In the genomic region with DNA sequence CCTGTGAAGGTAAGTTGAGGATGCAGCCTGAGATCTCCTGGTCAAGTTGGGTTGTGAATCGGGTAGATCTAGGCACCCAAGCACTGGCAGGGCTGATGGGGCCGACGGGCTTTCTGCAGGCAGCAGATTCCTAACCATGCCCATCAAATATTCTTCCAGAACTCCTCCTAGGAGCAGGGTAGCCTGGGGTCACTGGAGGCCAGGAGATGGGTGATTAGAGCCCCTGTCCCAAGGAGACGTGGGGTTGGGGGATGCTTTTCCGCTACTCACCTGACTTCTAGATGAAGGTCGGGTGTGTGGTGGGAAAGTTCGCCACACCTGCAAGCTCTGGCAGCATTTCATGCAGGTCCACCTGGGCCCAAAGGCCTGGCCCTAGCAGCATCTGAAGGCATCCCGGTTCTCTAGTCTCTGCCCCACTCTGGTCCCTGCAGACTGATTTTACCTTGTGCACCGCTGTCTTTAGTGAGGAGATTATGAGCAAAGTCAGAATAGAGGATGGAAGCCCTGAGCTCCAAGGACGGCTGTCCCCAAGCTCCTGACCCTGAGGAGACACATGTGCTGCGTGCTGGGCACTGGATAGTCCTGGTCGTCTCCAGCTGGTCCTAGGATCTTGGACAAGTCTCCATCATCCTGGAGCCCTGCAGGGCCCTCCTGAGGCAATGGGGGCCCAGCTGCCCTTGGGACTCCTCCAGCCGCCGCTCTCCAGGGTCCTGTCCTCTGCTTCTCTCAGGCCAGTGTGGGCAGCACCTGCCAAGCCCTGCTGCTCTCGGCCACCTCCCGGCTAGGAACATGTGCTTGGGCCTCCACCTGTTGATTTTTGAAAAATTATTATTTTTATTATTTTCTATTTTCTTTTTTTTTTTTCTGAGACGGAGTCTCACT, we compare ENCODE assay signal across 23 cellular contexts. TPM values are rescaled to one million over a fixed set of nuclear protein-coding genes. Genes with fewer than 3 reads are reported as not detected.
A peak's percentile ranks its signal among the peaks of the same experiment; 100 is the strongest.
DNase-seq lines count a peak whose midpoint lies in the region; ATAC-seq and TF ChIP-seq lines count a peak whose summit lies in the region.
"Had no signal": no experiment of that assay in that cellular context is flagged by ENCODE, and none has a peak within 500 bp of the region (broad histone marks: within the 10 kb centered on the region; RNA-seq: fewer than 3 reads in every experiment).

No MANE protein-coding gene starts in this region.

- H3K36me3 Mint-ChIP-seq in T-helper 2 cell treated with Interferon-gamma antibody and Interleukin-4, amounts not matched to agents 5 μg/mL and 100 μg/mL, for 36 hours (ENCODE audit: low read depth) = no peaks in the 10 kb centered on the region
- peaks cover 7% of the 10 kb centered on the region for H3K36me3 Mint-ChIP-seq in activated CD8-positive, alpha-beta memory T cell treated with anti-CD3 and anti-CD28 coated beads, Interleukin-2, amount 10 ng/mL, durations not matched to agents 7 days and 5 days
- no peaks in the 10 kb centered on the region for H3K36me3 Mint-ChIP-seq in osteocyte (ENCODE audit: unreplicated experiment)
- H3K36me3 Mint-ChIP-seq in activated naive CD8-positive, alpha-beta T cell treated with anti-CD3 and anti-CD28 coated beads for 36 hours = peaks cover 6% of the 10 kb centered on the region

- H3K27ac Mint-ChIP-seq in T-helper 2 cell treated with Interferon-gamma antibody and Interleukin-4, amounts not matched to agents 5 μg/mL and 100 μg/mL, for 36 hours = no peak overlapping the region
- H3K27ac Mint-ChIP-seq in activated CD8-positive, alpha-beta memory T cell treated with anti-CD3 and anti-CD28 coated beads, Interleukin-2, amount 10 ng/mL, durations not matched to agents 7 days and 5 days = no peak overlapping the region
- no peak overlapping the region for H3K27ac Mint-ChIP-seq in osteocyte (ENCODE audit: unreplicated experiment)
- no peak overlapping the region for H3K27ac Mint-ChIP-seq in activated naive CD8-positive, alpha-beta T cell treated with anti-CD3 and anti-CD28 coated beads for 36 hours
- H3K27ac Mint-ChIP-seq: activated CD4-positive, alpha-beta T cell treated with anti-CD3 and anti-CD28 coated beads, Interleukin-2, amount 10 ng/mL, durations not matched to agents 24 days and 14 days; T-helper 1 cell treated with Interleukin-12 subunit alpha and Interleukin-12 subunit beta and Interleukin-4 antibody, amounts not matched to agents 30 μg/mL and 1 μg/mL, for 36 hours had no signal

- CTCF ChIA-PET in activated CD8-positive, alpha-beta memory T cell treated with anti-CD3 and anti-CD28 coated beads, Interleukin-2, amount 10 ng/mL, durations not matched to agents 7 days and 5 days (lab: Charles Lee) = no interaction called here

- H3K9me3 Mint-ChIP-seq in T-helper 2 cell treated with Interferon-gamma antibody and Interleukin-4, amounts not matched to agents 5 μg/mL and 100 μg/mL, for 36 hours = peaks cover 9% of the 10 kb centered on the region
- H3K9me3 Mint-ChIP-seq in activated CD8-positive, alpha-beta memory T cell treated with anti-CD3 and anti-CD28 coated beads, Interleukin-2, amount 10 ng/mL, durations not matched to agents 7 days and 5 days (ENCODE audit: low read depth) = peaks cover 8% of the 10 kb centered on the region
- peaks cover 7% of the 10 kb centered on the region for H3K9me3 Mint-ChIP-seq in osteocyte (ENCODE audit: unreplicated experiment)
- peaks cover 7% of the 10 kb centered on the region for H3K9me3 Mint-ChIP-seq in activated naive CD8-positive, alpha-beta T cell treated with anti-CD3 and anti-CD28 coated beads for 36 hours

- peak; percentile 2 for DNase-seq in T-helper 2 cell treated with Interferon-gamma antibody and Interleukin-4, amounts not matched to agents 5 μg/mL and 100 μg/mL, for 36 hours (ENCODE audit: low spot score)
- DNase-seq in T-helper 2 cell = no peak
- peak; percentile 33 for DNase-seq in activated CD8-positive, alpha-beta memory T cell treated with anti-CD3 and anti-CD28 coated beads, Interleukin-2, amount 10 ng/mL, durations not matched to agents 7 days and 5 days
- DNase-seq in islet precursor cell = peak; percentile 64
- peak; percentile 80 for DNase-seq in osteocyte (ENCODE audit: extremely low spot score, unreplicated experiment)
- DNase-seq in NCI-H2107 (lab: John Stamatoyannopoulos, UW) = no peak
- DNase-seq in activated naive CD8-positive, alpha-beta T cell treated with anti-CD3 and anti-CD28 coated beads for 36 hours = no peak
- DNase-seq: 8988T; activated CD4-positive, alpha-beta T cell treated with anti-CD3 and anti-CD28 coated beads, Interleukin-2, amount 10 ng/mL, durations not matched to agents 24 days and 14 days; activated T-cell treated with anti-CD3 and anti-CD28 coated beads for 4 hours; brain microvascular endothelial cell; CD4-positive, alpha-beta memory T cell; DMS 273 treated with DMSO at 0.1 percent for 48 hours; esophagus squamous epithelium; NCI-H1694; NCI-H2171; NCI-H524 treated with DMSO at 0.1 percent for 48 hours; NK-92 treated with Interleukin-12 subunit alpha and Interleukin-12 subunit beta, amount 100 ng/mL, for 24 hours; stimulated activated CD4-positive, alpha-beta T cell treated with anti-CD3 and anti-CD28 coated beads, Interleukin-1b, Interleukin-23, amount 100 ng/mL, for 48 hours had no signal

- no peak for ATAC-seq in activated CD8-positive, alpha-beta memory T cell treated with anti-CD3 and anti-CD28 coated beads, Interleukin-2, amount 10 ng/mL, durations not matched to agents 7 days and 5 days
- ATAC-seq in GM18858 (IDR thresholded peaks at IDR 0.05; ENCODE audit: unreplicated experiment) = no peak
- ATAC-seq: Panc1 had no signal

- TF ChIP-seq CTCF in osteocyte (IDR thresholded peaks at IDR 0.05) = no peak

- no peak overlapping the region for H3K4me3 Mint-ChIP-seq in T-helper 2 cell treated with Interferon-gamma antibody and Interleukin-4, amounts not matched to agents 5 μg/mL and 100 μg/mL, for 36 hours
- no peak overlapping the region for H3K4me3 Mint-ChIP-seq in activated CD8-positive, alpha-beta memory T cell treated with anti-CD3 and anti-CD28 coated beads, Interleukin-2, amount 10 ng/mL, durations not matched to agents 7 days and 5 days
- H3K4me3 Mint-ChIP-seq in osteocyte (ENCODE audit: unreplicated experiment) = no peak overlapping the region
- H3K4me3 Mint-ChIP-seq in activated naive CD8-positive, alpha-beta T cell treated with anti-CD3 and anti-CD28 coated beads for 36 hours = no peak overlapping the region
- H3K4me3 Mint-ChIP-seq: activated CD4-positive, alpha-beta T cell treated with anti-CD3 and anti-CD28 coated beads, Interleukin-2, amount 10 ng/mL, durations not matched to agents 24 days and 14 days; neural crest cell; T-helper 1 cell treated with Interleukin-12 subunit alpha and Interleukin-12 subunit beta and Interleukin-4 antibody, amounts not matched to agents 30 μg/mL and 1 μg/mL, for 36 hours had no signal

- peaks cover 8% of the 10 kb centered on the region for H3K4me1 Mint-ChIP-seq in T-helper 2 cell treated with Interferon-gamma antibody and Interleukin-4, amounts not matched to agents 5 μg/mL and 100 μg/mL, for 36 hours (ENCODE audit: low read depth)
- peaks cover 2% of the 10 kb centered on the region for H3K4me1 Mint-ChIP-seq in activated CD8-positive, alpha-beta memory T cell treated with anti-CD3 and anti-CD28 coated beads, Interleukin-2, amount 10 ng/mL, durations not matched to agents 7 days and 5 days
- peaks cover 5% of the 10 kb centered on the region for H3K4me1 Mint-ChIP-seq in osteocyte (ENCODE audit: unreplicated experiment)
- peaks cover 9% of the 10 kb centered on the region for H3K4me1 Mint-ChIP-seq in activated naive CD8-positive, alpha-beta T cell treated with anti-CD3 and anti-CD28 coated beads for 36 hours

- H3K27me3 Mint-ChIP-seq in T-helper 2 cell treated with Interferon-gamma antibody and Interleukin-4, amounts not matched to agents 5 μg/mL and 100 μg/mL, for 36 hours (ENCODE audit: low read depth) = peaks cover 6% of the 10 kb centered on the region
- peaks cover 12% of the 10 kb centered on the region for H3K27me3 Mint-ChIP-seq in activated CD8-positive, alpha-beta memory T cell treated with anti-CD3 and anti-CD28 coated beads, Interleukin-2, amount 10 ng/mL, durations not matched to agents 7 days and 5 days
- H3K27me3 Mint-ChIP-seq in osteocyte (ENCODE audit: unreplicated experiment) = no peaks in the 10 kb centered on the region
- H3K27me3 Mint-ChIP-seq in activated naive CD8-positive, alpha-beta T cell treated with anti-CD3 and anti-CD28 coated beads for 36 hours = no peaks in the 10 kb centered on the region
- H3K27me3 Mint-ChIP-seq: activated CD4-positive, alpha-beta T cell treated with anti-CD3 and anti-CD28 coated beads, Interleukin-2, amount 10 ng/mL, durations not matched to agents 24 days and 14 days; CD4-positive, alpha-beta memory T cell had no signal

RNA-seq across cellular contexts. Expression of a gene that starts 21.8 kb away (rescaled TPM):
- total RNA-seq in activated CD8-positive, alpha-beta memory T cell treated with anti-CD3 and anti-CD28 coated beads, Interleukin-2, amount 10 ng/mL, durations not matched to agents 7 days and 5 days = 10 to 100 TPM in 1 of 2 experiments, 1 to 10 TPM in 1; 6.4 to 10.7 TPM
- total RNA-seq in osteocyte = 13.1 and 19.4 TPM in 2 replicates
- 1 to 10 TPM; 6.3 to 7.6 TPM for total RNA-seq in activated naive CD8-positive, alpha-beta T cell treated with anti-CD3 and anti-CD28 coated beads for 36 hours

RNA-seq across cellular contexts. Expression of a gene that starts 34.5 kb away (rescaled TPM):
- total RNA-seq in activated CD8-positive, alpha-beta memory T cell treated with anti-CD3 and anti-CD28 coated beads, Interleukin-2, amount 10 ng/mL, durations not matched to agents 7 days and 5 days = 10 to 100 TPM; 14.2 to 16.3 TPM
- 20.3 and 20.9 TPM in 2 replicates for total RNA-seq in osteocyte
- total RNA-seq in activated naive CD8-positive, alpha-beta T cell treated with anti-CD3 and anti-CD28 coated beads for 36 hours = 10 to 100 TPM; 29.6 to 29.7 TPM

Comparison
In these comparisons a context has a peak if more than half of its experiments do, and no peak if none do; other contexts are left out.
1. DNase-seq: peak in T-helper 2 cell treated with Interferon-gamma antibody and Interleukin-4, amounts not matched to agents 5 μg/mL and 100 μg/mL, for 36 hours (single experiment), activated CD8-positive, alpha-beta memory T cell treated with anti-CD3 and anti-CD28 coated beads, Interleukin-2, amount 10 ng/mL, durations not matched to agents 7 days and 5 days (single experiment), islet precursor cell (single experiment) and osteocyte (single experiment); none in T-helper 2 cell (0 of 5), NCI-H2107 (single experiment) and activated naive CD8-positive, alpha-beta T cell treated with anti-CD3 and anti-CD28 coated beads for 36 hours (single experiment).